ENCODE assay signal across 15 cellular contexts in genomic region chr6:7214400-7214940, GRCh38.
A peak's percentile ranks its signal among the peaks of the same experiment; 100 is the strongest.
DNase-seq lines count a peak whose midpoint lies in the region; ATAC-seq and TF ChIP-seq lines count a peak whose summit lies in the region.
"Had no signal": no experiment of that assay in that cellular context is flagged by ENCODE, and none has a peak within 500 bp of the region (broad histone marks: within the 10 kb centered on the region; RNA-seq: fewer than 3 reads in every experiment).

No MANE protein-coding gene starts in this region.

- H3K36me3 Mint-ChIP-seq in activated T-cell treated with anti-CD3 and anti-CD28 coated beads, Interleukin-2, amount 50 U/mL, for 24 hours (ENCODE audit: low read depth): peaks cover 90% of the 10 kb centered on the region
- peaks cover 82% of the 10 kb centered on the region for H3K36me3 Mint-ChIP-seq in stimulated activated effector memory CD8-positive, alpha-beta T cell treated with anti-CD3 and anti-CD28 coated beads, Interleukin-12 subunit alpha, Interleukin-12 subunit beta, amount 100 ng/mL, for 72 hours

- H3K4me3 Mint-ChIP-seq in activated T-cell treated with anti-CD3 and anti-CD28 coated beads, Interleukin-2, amount 50 U/mL, for 24 hours: no peak overlapping the region
- H3K4me3 Mint-ChIP-seq in stimulated activated effector memory CD8-positive, alpha-beta T cell treated with anti-CD3 and anti-CD28 coated beads, Interleukin-12 subunit alpha, Interleukin-12 subunit beta, amount 100 ng/mL, for 72 hours: no peak overlapping the region

- no peaks in the 10 kb centered on the region for H3K9me3 ChIP-seq in SJSA1 (replicated peaks)
- H3K9me3 ChIP-seq in right atrium auricular region: no peaks in the 10 kb centered on the region
- H3K9me3 ChIP-seq: left lung had no signal

- H3K4me3 ChIP-seq in SJSA1 (no peak overlapping the region), right atrium auricular region (no peak overlapping the region)
- H3K4me3 ChIP-seq: left lung had no signal

- H3K27me3 Mint-ChIP-seq in activated T-cell treated with anti-CD3 and anti-CD28 coated beads, Interleukin-2, amount 50 U/mL, for 24 hours: no peaks in the 10 kb centered on the region

- H3K27ac Mint-ChIP-seq in activated T-cell treated with anti-CD3 and anti-CD28 coated beads, Interleukin-2, amount 50 U/mL, for 24 hours: peak overlapping the region; percentile 18
- H3K27ac Mint-ChIP-seq in stimulated activated effector memory CD8-positive, alpha-beta T cell treated with anti-CD3 and anti-CD28 coated beads, Interleukin-12 subunit alpha, Interleukin-12 subunit beta, amount 100 ng/mL, for 72 hours: peak overlapping the region; percentile 1
- H3K27ac Mint-ChIP-seq: activated T-helper 2 cell treated with anti-CD3 and anti-CD28 coated beads, Interferon-gamma antibody, Interleukin-2, Interleukin-4, amounts not matched to agents 10 μg/mL and 5 μg/mL and 100 μg/mL, durations not matched to agents 14 hours and 24 hours and 36 hours had no signal

- H3K4me1 ChIP-seq in SJSA1 (replicated peaks): peaks cover 16% of the 10 kb centered on the region
- H3K4me1 ChIP-seq in right atrium auricular region: peaks cover 0 to 46% of the 10 kb centered on the region in 2 donors

- H3K27ac ChIP-seq in SJSA1: 0 out of 2 replicates have a peak overlapping the region, but pooled peaks have one; percentile 25
- H3K27ac ChIP-seq in right atrium auricular region: peak overlapping the region; percentile 36 to 42
- H3K27ac ChIP-seq: left lung had no signal

- H3K9me3 Mint-ChIP-seq in activated T-cell treated with anti-CD3 and anti-CD28 coated beads, Interleukin-2, amount 50 U/mL, for 24 hours: no peaks in the 10 kb centered on the region
- H3K9me3 Mint-ChIP-seq in stimulated activated effector memory CD8-positive, alpha-beta T cell treated with anti-CD3 and anti-CD28 coated beads, Interleukin-12 subunit alpha, Interleukin-12 subunit beta, amount 100 ng/mL, for 72 hours: no peaks in the 10 kb centered on the region
- H3K9me3 Mint-ChIP-seq: activated T-helper 2 cell treated with anti-CD3 and anti-CD28 coated beads, Interferon-gamma antibody, Interleukin-2, Interleukin-4, amounts not matched to agents 10 μg/mL and 5 μg/mL and 100 μg/mL, durations not matched to agents 14 hours and 24 hours and 36 hours had no signal

- peaks cover 62% of the 10 kb centered on the region for H3K36me3 ChIP-seq in SJSA1
- peaks cover 50% of the 10 kb centered on the region for H3K36me3 ChIP-seq in right atrium auricular region

- peaks cover 10% of the 10 kb centered on the region for H3K4me1 Mint-ChIP-seq in activated T-cell treated with anti-CD3 and anti-CD28 coated beads, Interleukin-2, amount 50 U/mL, for 24 hours (ENCODE audit: low read depth)
- H3K4me1 Mint-ChIP-seq in stimulated activated effector memory CD8-positive, alpha-beta T cell treated with anti-CD3 and anti-CD28 coated beads, Interleukin-12 subunit alpha, Interleukin-12 subunit beta, amount 100 ng/mL, for 72 hours: no peaks in the 10 kb centered on the region

- H3K27me3 ChIP-seq in SJSA1 (replicated peaks) (no peaks in the 10 kb centered on the region), right atrium auricular region (no peaks in the 10 kb centered on the region)
- H3K27me3 ChIP-seq: left lung had no signal

- TF ChIP-seq CTCF in right atrium auricular region (IDR thresholded peaks at IDR 0.05): no peak

- ATAC-seq in stimulated activated effector memory CD8-positive, alpha-beta T cell treated with anti-CD3 and anti-CD28 coated beads, Interleukin-12 subunit alpha, Interleukin-12 subunit beta, amount 100 ng/mL, for 72 hours: no peak
- no peak for ATAC-seq in HG03045 (IDR thresholded peaks at IDR 0.05; ENCODE audit: unreplicated experiment)
- ATAC-seq: left lung had no signal

- DNase-seq in activated T-cell treated with anti-CD3 and anti-CD28 coated beads, Interleukin-2, amount 50 U/mL, for 24 hours: no peak
- DNase-seq in activated T-cell treated with anti-CD3 and anti-CD28 coated beads, Interleukin-2, amount 50 U/mL, for 1 hour: no peak
- DNase-seq in SJSA1 (ENCODE audit: low read depth in 1 of 2, low spot score in 2 of 2): peak in 1 of 2 experiments; percentile 22
- DNase-seq in right atrium auricular region (ENCODE audit: low spot score): peak; percentile 30
- DNase-seq in stimulated activated effector memory CD8-positive, alpha-beta T cell treated with anti-CD3 and anti-CD28 coated beads, Interleukin-12 subunit alpha, Interleukin-12 subunit beta, amount 100 ng/mL, for 72 hours (ENCODE audit: low spot score in 2 of 2): no peak
- no peak for DNase-seq in NCI-H748 (lab: John Stamatoyannopoulos, UW; ENCODE audit: unreplicated experiment)
- DNase-seq in NCI-H1436 (lab: John Stamatoyannopoulos, UW): no peak
- DNase-seq: activated CD4-positive, alpha-beta T cell treated with anti-CD3 and anti-CD28 coated beads for 4 hours; C1 segment of cervical spinal cord; left lung; NCI-H1092 treated with DMSO at 0.1 percent for 48 hours; NCI-H524; stimulated activated CD8-positive, alpha-beta memory T cell treated with anti-CD3 and anti-CD28 coated beads, Interleukin-4, amount 100 ng/mL, for 48 hours had no signal
